8 cellular contexts compared by ENCODE assay signal in the genomic region with DNA sequence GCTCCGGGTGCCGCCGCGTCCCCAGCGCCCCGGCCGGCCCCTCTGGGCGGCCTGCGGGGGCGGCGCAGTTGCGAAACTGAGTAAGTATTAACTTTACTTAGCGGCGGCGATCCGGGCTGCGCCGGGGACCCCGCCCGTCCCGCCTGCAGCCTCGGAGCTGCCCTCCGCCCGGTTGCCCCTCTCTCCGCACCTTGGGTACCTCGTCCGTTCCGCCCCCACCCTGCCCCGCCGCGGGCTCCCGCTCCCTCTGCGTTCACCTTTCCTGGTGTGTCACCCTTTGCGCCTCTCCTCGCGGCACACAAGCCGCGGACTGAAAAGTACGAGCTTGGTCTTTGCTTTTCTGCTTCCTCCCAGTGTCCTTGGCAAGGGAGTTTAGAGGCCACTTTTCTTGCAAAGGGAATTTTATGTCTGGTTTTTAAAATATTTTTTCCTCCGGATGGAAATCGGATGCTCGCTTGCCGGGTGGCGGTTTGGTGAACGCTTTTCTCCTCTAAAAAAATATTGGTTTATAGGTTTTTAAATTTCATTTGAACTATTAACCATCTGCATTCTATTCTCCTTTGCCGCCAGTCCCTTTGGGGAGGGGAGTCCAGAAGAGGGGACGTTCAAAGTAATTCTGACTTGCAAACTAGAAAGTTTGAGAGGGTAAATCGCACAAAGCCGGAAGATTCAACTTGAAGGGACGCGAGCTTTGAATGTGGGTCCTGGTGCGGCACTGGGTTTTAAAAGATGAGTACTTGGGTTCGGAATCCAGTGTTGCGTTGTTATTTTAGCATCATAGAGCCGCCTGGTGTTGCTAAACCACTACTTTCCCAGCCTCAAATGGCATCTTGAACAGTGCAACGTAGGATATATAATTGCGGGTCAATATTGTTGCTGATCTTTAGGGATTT. TPM values are rescaled to one million over a fixed set of nuclear protein-coding genes. Genes with fewer than 3 reads are reported as not detected.
DNase-seq lines count a peak whose midpoint lies in the region; ATAC-seq and TF ChIP-seq lines count a peak whose summit lies in the region.

No MANE protein-coding gene starts in this region.

- 0 to 2% methylated on average over 18 to 30 of the region's 57 CpGs for WGBS in gastroesophageal sphincter (ENCODE audit: low coverage in 1 of 2), 2 donors

- H3K36me3 ChIP-seq in MM.1S (replicated peaks; ENCODE audit: insufficient read depth, low read length) (no peaks in the 10 kb centered on the region), gastroesophageal sphincter (peaks cover 0 to 8% of the 10 kb centered on the region in 2 donors)

- TF ChIP-seq CTCF in C4-2B (conservative IDR thresholded peaks at IDR 0.05) (no peak), MM.1S (IDR thresholded peaks at IDR 0.05; ENCODE audit: low read length) (no peak), gastroesophageal sphincter (IDR thresholded peaks at IDR 0.05) (peak in 3 of 4 experiments; percentile 13 to 36 (median 25)), nephron progenitor cell (IDR thresholded peaks at IDR 0.05) (no peak)

- H3K4me1 ChIP-seq in MM.1S (ENCODE audit: low read length) (peaks cover 12% of the 10 kb centered on the region; the same call in 1 of the 2 replicates), gastroesophageal sphincter (peaks cover 13 to 57% (median 17%) of the 10 kb centered on the region in 3 donors)

- H2AFZ ChIP-seq in MM.1S (ENCODE audit: low read length): peak overlapping the region; percentile 92

- peak; percentile 32 for ATAC-seq in GM21381 (IDR thresholded peaks at IDR 0.05; ENCODE audit: unreplicated experiment)
- peak; percentile 33 to 45 for ATAC-seq in activated naive CD4-positive, alpha-beta T cell treated with anti-CD3 and anti-CD28 coated beads, Interleukin-2, amount 50 U/mL, for 72 hours
- peak; percentile 51 for ATAC-seq in gastroesophageal sphincter

- H3K27ac ChIP-seq in C4-2B: peak overlapping the region; percentile 67
- H3K27ac ChIP-seq in MM.1S (ENCODE audit: low read length): no peak overlapping the region; the same call in 1 of the 2 replicates
- peak overlapping the region; percentile 93 to 99 (median 96) for H3K27ac ChIP-seq in gastroesophageal sphincter

- H3K27me3 ChIP-seq in MM.1S (replicated peaks; ENCODE audit: insufficient read depth, low read length) (no peaks in the 10 kb centered on the region), gastroesophageal sphincter (no peaks in the 10 kb centered on the region)

- peaks cover 59% of the 10 kb centered on the region for H3K4me1 Mint-ChIP-seq in nephron progenitor cell

- peaks cover 14% of the 10 kb centered on the region for H3F3A ChIP-seq in MM.1S (ENCODE audit: insufficient read depth, low read length)

- H3K9me2 ChIP-seq in MM.1S (replicated peaks; ENCODE audit: insufficient read depth, low read length): no peaks in the 10 kb centered on the region

- peak; percentile 57 for DNase-seq in MM.1S
- peak in 1 of 2 donors; percentile 9 for DNase-seq in activated naive CD4-positive, alpha-beta T cell treated with anti-CD3 and anti-CD28 coated beads, Interleukin-2, amount 50 U/mL, for 72 hours (ENCODE audit: low spot score in 2 of 2)
- DNase-seq in nephron progenitor cell: peak; percentile 11
- no peak for DNase-seq in NCI-H2171 (lab: John Stamatoyannopoulos, UW)
- DNase-seq in NCI-H146 (lab: John Stamatoyannopoulos, UW): no peak

- no peaks in the 10 kb centered on the region for H3K36me3 Mint-ChIP-seq in activated naive CD4-positive, alpha-beta T cell treated with anti-CD3 and anti-CD28 coated beads, Interleukin-2, amount 50 U/mL, for 72 hours
- peaks cover 32% of the 10 kb centered on the region for H3K36me3 Mint-ChIP-seq in nephron progenitor cell (ENCODE audit: low read depth)

- 0 out of 2 replicates have a peak, but pooled peaks cover 3% of the 10 kb centered on the region for H3K79me2 ChIP-seq in MM.1S (ENCODE audit: low read length)

- H3K4me2 ChIP-seq in MM.1S (ENCODE audit: low read depth, low read length): peak overlapping the region; percentile 78

- peaks cover 4% of the 10 kb centered on the region for H3K27me3 Mint-ChIP-seq in nephron progenitor cell (ENCODE audit: low read depth, poor library complexity)

- no peaks in the 10 kb centered on the region for H3K9me3 Mint-ChIP-seq in activated naive CD4-positive, alpha-beta T cell treated with anti-CD3 and anti-CD28 coated beads, Interleukin-2, amount 50 U/mL, for 72 hours
- peaks cover 7% of the 10 kb centered on the region for H3K9me3 Mint-ChIP-seq in nephron progenitor cell

- H3K9me3 ChIP-seq in MM.1S (replicated peaks; ENCODE audit: insufficient read depth, low read length) (no peaks in the 10 kb centered on the region), gastroesophageal sphincter (no peaks in the 10 kb centered on the region)

- peak overlapping the region in 1 of 2 donors; percentile 56 for H3K27ac Mint-ChIP-seq in activated naive CD4-positive, alpha-beta T cell treated with anti-CD3 and anti-CD28 coated beads, Interleukin-2, amount 50 U/mL, for 72 hours
- H3K27ac Mint-ChIP-seq in nephron progenitor cell: peak overlapping the region; percentile 98

- peak; percentile 25 to 32 for TF ChIP-seq POLR2A in gastroesophageal sphincter (IDR thresholded peaks at IDR 0.05)

- H4K20me1 ChIP-seq in MM.1S (ENCODE audit: insufficient read depth, low read length): no peaks in the 10 kb centered on the region

- peak overlapping the region; percentile 91 for H3K4me3 ChIP-seq in MM.1S (ENCODE audit: low read length)
- peak overlapping the region; percentile 78 to 99 for H3K4me3 ChIP-seq in gastroesophageal sphincter

- H3K4me3 Mint-ChIP-seq in nephron progenitor cell: peak overlapping the region; percentile 97

- peak overlapping the region; percentile 56; the same call in 1 of the 2 replicates for H3K9ac ChIP-seq in MM.1S (ENCODE audit: low read length)

- no peak for TF ChIP-seq EP300 in gastroesophageal sphincter (IDR thresholded peaks at IDR 0.05)

RNA-seq across cellular contexts. Expression of gene RASSF8, which starts 0.8 kb away (rescaled TPM):
- under 1 TPM; 0.46 to 0.56 TPM for total RNA-seq in activated naive CD4-positive, alpha-beta T cell treated with anti-CD3 and anti-CD28 coated beads, Interleukin-2, amount 50 U/mL, for 72 hours
- total RNA-seq in gastroesophageal sphincter: 100 to 1,000 TPM in 2 of 4 donors, 10 to 100 TPM in 2; 93.2 to 127 (median 111) TPM

Comparison
In these comparisons a context has a peak if more than half of its experiments do, and no peak if none do; other contexts are left out.
1. CTCF ChIP-seq: peak in gastroesophageal sphincter (3 of 4); none in C4-2B (single experiment), MM.1S (single experiment) and nephron progenitor cell (single experiment).
2. DNase-seq: peak in MM.1S (single experiment) and nephron progenitor cell (single experiment); none in NCI-H2171 (single experiment) and NCI-H146 (single experiment).
3. RNA of gene RASSF8, which starts 0.8 kb away (total RNA-seq): 93.2 to 127 TPM in gastroesophageal sphincter; 0.46 to 0.56 TPM in activated naive CD4-positive, alpha-beta T cell treated with anti-CD3 and anti-CD28 coated beads, Interleukin-2, amount 50 U/mL, for 72 hours; every median in the first group is over 10 times any median in the second.
4. Peak in every context shown above with its lines, with median percentiles within 50 percentile points of each other: ATAC-seq.